ENCODE assay signal across 2 cellular contexts in the genomic region with DNA sequence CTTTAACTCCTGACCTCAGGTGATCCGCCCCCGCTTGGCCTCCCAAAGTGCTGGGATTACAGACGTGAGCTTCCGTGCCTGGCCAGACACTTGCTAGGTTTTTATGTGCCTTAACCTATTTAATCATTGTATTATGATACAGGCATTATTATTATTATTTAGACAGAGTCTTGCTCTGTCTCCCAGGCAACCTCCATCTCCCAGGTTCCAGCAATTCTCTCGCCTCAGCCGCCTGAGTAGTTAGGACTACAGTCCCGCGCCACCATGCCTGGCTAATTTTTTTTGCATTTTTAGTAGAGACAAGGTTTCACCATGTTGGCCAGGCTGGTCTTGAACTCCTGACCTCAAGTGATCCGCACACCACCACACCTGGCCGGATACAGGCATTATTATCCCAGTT. TPM values are rescaled to one million over a fixed set of nuclear protein-coding genes. Genes with fewer than 3 reads are reported as not detected.
"Had no signal": no experiment of that assay in that cellular context is flagged by ENCODE, and none has a peak within 500 bp of the region (broad histone marks: within the 10 kb centered on the region; RNA-seq: fewer than 3 reads in every experiment).

No MANE protein-coding gene starts in this region.

RNA-seq across cellular contexts. Expression of a gene that starts 6.0 kb away (rescaled TPM):
- total RNA-seq: HT1080, IMR-90 had no signal
- polyA plus RNA-seq: IMR-90 had no signal

RNA-seq across cellular contexts. Expression of a gene that starts 11.5 kb away (rescaled TPM):
- total RNA-seq: HT1080 had no signal
